In genomic region chr19:4675346-4675745, GRCh38 we compare ENCODE assay signal across 26 cellular contexts.
"Had no signal": no experiment of that assay in that cellular context is flagged by ENCODE, and none has a peak within 500 bp of the region (broad histone marks: within the 10 kb centered on the region; RNA-seq: fewer than 3 reads in every experiment).

No MANE protein-coding gene starts in this region.

- H3K27me3 Mint-ChIP-seq: activated naive CD8-positive, alpha-beta T cell; activated T-cell treated with anti-CD3 and anti-CD28 coated beads, Interleukin-2, amount 50 U/mL, for 24 hours; activated T-helper 17 cell treated with anti-CD3 and anti-CD28 coated beads, Interleukin-2, amount 50 U/mL, for 72 hours; effector memory CD8-positive, alpha-beta T cell; memory B cell; stimulated activated naive B cell treated with anti-CD40 and anti-IgM and Interleukin-4, amounts not matched to agents 10 μg/mL and 1 μg/mL and 100 μg/mL, for 72 hours had no signal

- DNase-seq: activated CD4-positive, alpha-beta T cell treated with anti-CD3 and anti-CD28 coated beads, Interleukin-2, amount 50 U/mL, for 4 hours; activated CD8-positive, alpha-beta memory T cell treated with anti-CD3 and anti-CD28 coated beads for 24 hours; activated CD8-positive, alpha-beta memory T cell treated with anti-CD3 and anti-CD28 coated beads, Interleukin-2, amount 50 U/mL, for 4 hours; activated naive CD4-positive, alpha-beta T cell; activated T-cell treated with anti-CD3 and anti-CD28 coated beads, Interleukin-2, amount 50 U/mL, for 24 hours; adrenal gland; brain microvascular endothelial cell; central memory CD4-positive, alpha-beta T cell; dorsolateral prefrontal cortex; effector memory CD8-positive, alpha-beta T cell; hypothalamus; occipital lobe; posterior cingulate gyrus; retina; stimulated activated CD4-positive, alpha-beta T cell treated with anti-CD3 and anti-CD28 coated beads, Interleukin-2, amount 100 ng/mL, for 48 hours; stimulated activated CD8-positive, alpha-beta memory T cell treated with anti-CD3 and anti-CD28 coated beads, Interleukin-4, amount 100 ng/mL, for 48 hours; stimulated activated naive B cell treated with anti-CD40 and anti-IgM and Interleukin-4, amounts not matched to agents 10 μg/mL and 1 μg/mL and 100 μg/mL, for 72 hours; T1000; upper lobe of right lung had no signal

- H3K9me3 Mint-ChIP-seq: activated T-cell treated with anti-CD3 and anti-CD28 coated beads, Interleukin-2, amount 50 U/mL, for 24 hours; activated T-helper 17 cell treated with anti-CD3 and anti-CD28 coated beads, Interleukin-2, amount 50 U/mL, for 72 hours; effector memory CD8-positive, alpha-beta T cell; memory B cell; nephron; stimulated activated naive B cell treated with anti-CD40 and anti-IgM and Interleukin-4, amounts not matched to agents 10 μg/mL and 1 μg/mL and 100 μg/mL, for 72 hours; WTC11 had no signal

- H3K4me3 ChIP-seq: adrenal gland, ascending aorta, dorsolateral prefrontal cortex, esophagus muscularis mucosa, upper lobe of right lung had no signal

- H3K27ac ChIP-seq: adrenal gland, ascending aorta, brain microvascular endothelial cell, esophagus muscularis mucosa, upper lobe of right lung had no signal

- H3K4me1 Mint-ChIP-seq: activated T-helper 17 cell treated with anti-CD3 and anti-CD28 coated beads, Interleukin-2, amount 50 U/mL, for 72 hours; memory B cell; nephron; stimulated activated naive B cell treated with anti-CD40 and anti-IgM and Interleukin-4, amounts not matched to agents 10 μg/mL and 1 μg/mL and 100 μg/mL, for 72 hours had no signal

- H3K27me3 ChIP-seq: adrenal gland, ascending aorta, brain microvascular endothelial cell, dorsolateral prefrontal cortex, esophagus muscularis mucosa, upper lobe of right lung had no signal

- H3K4me3 Mint-ChIP-seq: activated naive CD8-positive, alpha-beta T cell; activated T-cell treated with anti-CD3 and anti-CD28 coated beads, Interleukin-2, amount 50 U/mL, for 24 hours; activated T-helper 17 cell treated with anti-CD3 and anti-CD28 coated beads, Interleukin-2, amount 50 U/mL, for 72 hours; effector memory CD8-positive, alpha-beta T cell; memory B cell; stimulated activated naive B cell treated with anti-CD40 and anti-IgM and Interleukin-4, amounts not matched to agents 10 μg/mL and 1 μg/mL and 100 μg/mL, for 72 hours; WTC11 had no signal

- H3K9me3 ChIP-seq: adrenal gland, ascending aorta, esophagus muscularis mucosa, upper lobe of right lung had no signal

- H3K27ac Mint-ChIP-seq: activated naive CD8-positive, alpha-beta T cell; activated T-helper 17 cell treated with anti-CD3 and anti-CD28 coated beads, Interleukin-2, amount 50 U/mL, for 72 hours; effector memory CD8-positive, alpha-beta T cell; memory B cell; nephron; WTC11 had no signal

- ATAC-seq: activated T-helper 17 cell treated with anti-CD3 and anti-CD28 coated beads, Interleukin-2, amount 50 U/mL, for 72 hours; effector memory CD8-positive, alpha-beta T cell; stimulated activated naive B cell treated with anti-CD40 and anti-IgM and Interleukin-4, amounts not matched to agents 10 μg/mL and 1 μg/mL and 100 μg/mL, for 72 hours; upper lobe of right lung; WTC11 had no signal

- H3K36me3 Mint-ChIP-seq: activated naive CD8-positive, alpha-beta T cell had no signal

- H3K4me1 ChIP-seq: ascending aorta had no signal
